In the genomic region with DNA sequence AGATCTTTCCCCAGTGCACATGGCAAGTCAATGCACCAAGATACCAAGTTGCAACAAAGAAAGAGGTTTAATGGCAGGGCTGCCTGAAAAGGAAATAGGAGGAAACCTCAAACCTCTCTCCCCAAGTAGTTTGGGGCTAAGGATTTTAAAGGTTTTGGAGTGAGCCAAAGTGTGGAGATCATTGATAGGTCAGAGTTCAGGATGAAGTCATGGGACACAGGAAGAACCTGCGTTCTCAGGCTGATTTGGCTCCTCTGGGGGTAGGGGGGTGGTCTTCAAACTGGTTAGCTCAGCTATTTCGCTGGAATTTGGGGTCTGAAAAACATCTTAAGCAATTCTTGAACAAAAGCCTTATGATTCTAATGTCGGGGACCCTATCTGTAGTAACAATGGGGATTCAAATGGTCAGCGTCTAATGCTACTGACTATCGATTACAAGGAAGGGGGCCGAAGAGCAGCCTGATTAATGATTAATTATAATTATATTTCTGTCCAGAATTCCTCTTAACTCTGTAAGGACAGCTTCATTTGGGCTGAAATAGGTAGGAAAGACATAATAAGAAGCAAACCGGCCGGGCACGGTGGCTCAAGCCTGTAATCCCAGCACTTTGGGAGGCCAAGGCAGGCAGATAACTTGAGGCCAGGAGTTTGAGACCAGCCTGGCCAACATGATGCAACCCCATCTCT, we compare ENCODE assay signal across 1 cellular context.
TF ChIP-seq lines count a peak whose summit lies in the region.

No MANE protein-coding gene starts in this region.

TF ChIP-seq in H1, 55 proteins besides CTCF, POLR2A, EP300 and RAD21:
- TF ChIP-seq HDAC6 (IDR thresholded peaks at IDR 0.05; ENCODE audit: low read depth, low read length) (no peak), GTF2F1 (IDR thresholded peaks at IDR 0.05; ENCODE audit: borderline replicate concordance, low read depth, low read length) (no peak), TBP (IDR thresholded peaks at IDR 0.05; ENCODE audit: low read depth, low read length) (no peak), SP1 (IDR thresholded peaks at IDR 0.05; ENCODE audit: low read depth, low read length) (no peak), CBX5 (IDR thresholded peaks at IDR 0.05; ENCODE audit: low read depth, low read length) (no peak), JUND (IDR thresholded peaks at IDR 0.05; ENCODE audit: low read length) (no peak), TEAD4 (IDR thresholded peaks at IDR 0.05; ENCODE audit: low read depth, low read length) (no peak), BRCA1 (IDR thresholded peaks at IDR 0.05; ENCODE audit: low read depth, low read length) (no peak), PHF8 (conservative IDR thresholded peaks at IDR 0.05; ENCODE audit: low read depth, low read length) (no peak), TCF12 (IDR thresholded peaks at IDR 0.05; ENCODE audit: low read depth, low read length) (no peak), RNF2 (IDR thresholded peaks at IDR 0.05; ENCODE audit: borderline replicate concordance, low read depth, low read length, missing control alignments, poor library complexity, severe bottlenecking) (no peak), KDM5A (IDR thresholded peaks at IDR 0.05; ENCODE audit: low read length) (no peak), TAF7 (optimal IDR thresholded peaks at IDR 0.05; ENCODE audit: borderline replicate concordance, low read depth, low read length) (no peak), ASH2L (IDR thresholded peaks at IDR 0.05; ENCODE audit: low read length) (no peak), YY1 (IDR thresholded peaks at IDR 0.05; ENCODE audit: low read depth, low read length) (no peak), RFX5 (IDR thresholded peaks at IDR 0.05; ENCODE audit: borderline replicate concordance, low read depth, low read length) (no peak)
- TF ChIP-seq, protein P1, sequence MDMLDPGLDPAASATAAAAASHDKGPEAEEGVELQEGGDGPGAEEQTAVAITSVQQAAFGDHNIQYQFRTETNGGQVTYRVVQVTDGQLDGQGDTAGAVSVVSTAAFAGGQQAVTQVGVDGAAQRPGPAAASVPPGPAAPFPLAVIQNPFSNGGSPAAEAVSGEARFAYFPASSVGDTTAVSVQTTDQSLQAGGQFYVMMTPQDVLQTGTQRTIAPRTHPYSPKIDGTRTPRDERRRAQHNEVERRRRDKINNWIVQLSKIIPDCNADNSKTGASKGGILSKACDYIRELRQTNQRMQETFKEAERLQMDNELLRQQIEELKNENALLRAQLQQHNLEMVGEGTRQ (IDR thresholded peaks at IDR 0.05; ENCODE audit: low read length), result no peak
- TF ChIP-seq, protein P2, sequence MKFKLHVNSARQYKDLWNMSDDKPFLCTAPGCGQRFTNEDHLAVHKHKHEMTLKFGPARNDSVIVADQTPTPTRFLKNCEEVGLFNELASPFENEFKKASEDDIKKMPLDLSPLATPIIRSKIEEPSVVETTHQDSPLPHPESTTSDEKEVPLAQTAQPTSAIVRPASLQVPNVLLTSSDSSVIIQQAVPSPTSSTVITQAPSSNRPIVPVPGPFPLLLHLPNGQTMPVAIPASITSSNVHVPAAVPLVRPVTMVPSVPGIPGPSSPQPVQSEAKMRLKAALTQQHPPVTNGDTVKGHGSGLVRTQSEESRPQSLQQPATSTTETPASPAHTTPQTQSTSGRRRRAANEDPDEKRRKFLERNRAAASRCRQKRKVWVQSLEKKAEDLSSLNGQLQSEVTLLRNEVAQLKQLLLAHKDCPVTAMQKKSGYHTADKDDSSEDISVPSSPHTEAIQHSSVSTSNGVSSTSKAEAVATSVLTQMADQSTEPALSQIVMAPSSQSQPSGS (IDR thresholded peaks at IDR 0.05; ENCODE audit: low read length), result no peak
